Comparison of ENCODE assay signal across 11 cellular contexts in the genomic region with DNA sequence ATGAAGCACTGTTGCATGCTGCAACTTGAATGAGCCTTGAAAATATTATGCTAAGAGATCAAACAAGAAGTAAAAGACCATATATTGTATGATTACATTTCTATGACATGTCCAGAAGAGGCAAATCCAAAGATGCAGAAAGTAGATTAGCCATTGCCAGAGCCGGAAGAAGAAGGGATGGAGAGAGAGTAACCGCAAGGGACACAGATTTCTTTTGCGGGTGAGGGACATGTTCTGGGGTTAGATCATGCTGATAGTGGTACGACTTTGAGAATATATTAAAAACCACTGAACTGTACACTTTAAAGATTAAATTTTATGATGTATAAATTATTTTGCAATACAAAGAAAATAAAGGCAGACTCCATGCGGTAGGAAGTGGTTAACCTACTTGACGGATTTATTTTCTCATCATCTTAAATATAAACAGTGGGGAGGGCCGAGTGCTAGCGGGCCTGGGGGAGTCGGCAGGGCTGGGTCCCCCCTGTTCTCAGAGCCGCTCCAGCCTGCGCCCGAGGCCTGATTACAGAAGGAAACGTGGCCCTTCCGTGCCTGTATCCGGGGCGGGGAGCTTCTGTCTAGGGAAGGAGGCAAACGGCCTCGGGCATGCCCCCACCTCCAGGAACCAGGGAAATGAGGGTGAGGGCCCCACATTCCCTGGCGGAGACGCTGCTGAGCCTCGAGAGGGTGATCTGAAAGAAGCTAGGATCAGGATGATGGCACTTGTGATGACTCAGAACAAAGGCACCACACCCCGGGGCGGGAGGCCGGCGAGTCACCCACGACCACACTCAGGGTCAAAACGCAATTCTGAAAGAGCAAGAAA. TPM values are rescaled to one million over a fixed set of nuclear protein-coding genes. Genes with fewer than 3 reads are reported as not detected.
DNase-seq lines count a peak whose midpoint lies in the region; ATAC-seq and TF ChIP-seq lines count a peak whose summit lies in the region.
"Had no signal": no experiment of that assay in that cellular context is flagged by ENCODE, and none has a peak within 500 bp of the region (broad histone marks: within the 10 kb centered on the region; RNA-seq: fewer than 3 reads in every experiment).

No MANE protein-coding gene starts in this region.

- H3K27ac Mint-ChIP-seq in CD4-positive, alpha-beta T cell: no peak overlapping the region

- CTCF ChIA-PET in CD4-positive, alpha-beta T cell (lab: Charles Lee): no interaction called here

- H3K4me3 Mint-ChIP-seq in CD4-positive, alpha-beta T cell: no peak overlapping the region

- peak overlapping the region; percentile 76 for H3K27ac ChIP-seq in SJSA1
- no peak overlapping the region for H3K27ac ChIP-seq in CD4-positive, alpha-beta T cell (ENCODE audit: low read depth, low read length)
- H3K27ac ChIP-seq: C4-2B, uterus had no signal

- TF ChIP-seq CTCF in CD4-positive, alpha-beta T cell (IDR thresholded peaks at IDR 0.05): no peak

- H3K9me3 Mint-ChIP-seq in CD4-positive, alpha-beta T cell: no peaks in the 10 kb centered on the region

- DNase-seq in stimulated activated CD4-positive, alpha-beta T cell treated with anti-CD3 and anti-CD28 coated beads, Interleukin-15, amount 100 ng/mL, for 24 hours: peak; percentile 22
- DNase-seq in stimulated activated CD4-positive, alpha-beta T cell treated with anti-CD3 and anti-CD28 coated beads, Interleukin-2, amount 100 ng/mL, for 48 hours: no peak
- DNase-seq in SJSA1 (ENCODE audit: low read depth in 1 of 2, low spot score in 2 of 2): peak; percentile 84 to 91
- DNase-seq in fibroblast of peridontal ligament (ENCODE audit: extremely low read depth): peak; percentile 35
- no peak for DNase-seq in hippocampal formation (lab: John Stamatoyannopoulos, UW)
- no peak for DNase-seq in NCI-H526 (lab: John Stamatoyannopoulos, UW)
- DNase-seq in CD4-positive, alpha-beta T cell: no peak
- DNase-seq in inferior parietal cortex (ENCODE audit: extremely low spot score): no peak
- DNase-seq: activated T-cell treated with anti-CD3 and anti-CD28 coated beads for 4 hours, uterus had no signal

- no peaks in the 10 kb centered on the region for H3K36me3 Mint-ChIP-seq in CD4-positive, alpha-beta T cell (ENCODE audit: low read depth)

- intact Hi-C loops in CD4-positive, alpha-beta T cell (cut with DNase I, micrococcal nuclease): no loop called here

- H3K36me3 ChIP-seq in SJSA1: no peaks in the 10 kb centered on the region
- H3K36me3 ChIP-seq: uterus had no signal

- H3K27me3 Mint-ChIP-seq in CD4-positive, alpha-beta T cell: no peaks in the 10 kb centered on the region

- no peaks in the 10 kb centered on the region for H3K27me3 ChIP-seq in SJSA1 (replicated peaks)
- H3K27me3 ChIP-seq in CD4-positive, alpha-beta T cell (ENCODE audit: control insufficient read depth, insufficient read depth, low read length): no peaks in the 10 kb centered on the region
- H3K27me3 ChIP-seq: uterus had no signal

- no peak for ATAC-seq in CD4-positive, alpha-beta T cell (ENCODE audit: poor library complexity)

- H3K4me3 ChIP-seq in SJSA1: peak overlapping the region; percentile 18; the same call in 1 of the 2 replicates
- H3K4me3 ChIP-seq: uterus had no signal

- no peaks in the 10 kb centered on the region for H3K4me1 Mint-ChIP-seq in CD4-positive, alpha-beta T cell (ENCODE audit: low read depth)

- peaks cover 19% of the 10 kb centered on the region for H3K4me1 ChIP-seq in SJSA1 (replicated peaks)
- H3K4me1 ChIP-seq: uterus had no signal

- no peaks in the 10 kb centered on the region for H3K9me3 ChIP-seq in SJSA1 (replicated peaks)
- H3K9me3 ChIP-seq in CD4-positive, alpha-beta T cell (ENCODE audit: control insufficient read depth, low read length): no peaks in the 10 kb centered on the region
- H3K9me3 ChIP-seq: uterus had no signal

- POLR2A ChIA-PET in CD4-positive, alpha-beta T cell (lab: Charles Lee): no interaction called here

RNA-seq across cellular contexts. Expression of a gene that starts 48.0 kb away (rescaled TPM):
- total RNA-seq in SJSA1 (2014; rRNA removed; shearing (Covaris generic)): 71.9 and 85.8 TPM in 2 replicates
- 1 to 10 TPM in 1 of 2 experiments, under 1 TPM in 1; 0.69 to 1.1 TPM for total RNA-seq in CD4-positive, alpha-beta T cell

Comparison
In these comparisons a context has a peak if more than half of its experiments do, and no peak if none do; other contexts are left out.
1. DNase-seq: peak in stimulated activated CD4-positive, alpha-beta T cell treated with anti-CD3 and anti-CD28 coated beads, Interleukin-15, amount 100 ng/mL, for 24 hours (single experiment), SJSA1 (2 of 2) and fibroblast of peridontal ligament (single experiment); none in stimulated activated CD4-positive, alpha-beta T cell treated with anti-CD3 and anti-CD28 coated beads, Interleukin-2, amount 100 ng/mL, for 48 hours (0 of 2), hippocampal formation (0 of 2), NCI-H526 (0 of 2), CD4-positive, alpha-beta T cell (0 of 10) and inferior parietal cortex (single experiment).
2. RNA of a gene that starts 48.0 kb away (total RNA-seq): 71.9 to 85.8 TPM in SJSA1; 0.69 to 1.1 TPM in CD4-positive, alpha-beta T cell; every median in the first group is over 10 times any median in the second.